In genomic region chr16:85652431-85653221, GRCh38 we compare ENCODE assay signal across 1 cellular context.
TF ChIP-seq lines count a peak whose summit lies in the region.

No MANE protein-coding gene starts in this region.

TF ChIP-seq in K562, 482 proteins besides CTCF, POLR2A, EP300 and RAD21 (continued from another document and continues in another):
- TF ChIP-seq CCNT2 (IDR thresholded peaks at IDR 0.05; ENCODE audit: borderline replicate concordance, extremely low read depth, insufficient read length, low read depth, low read length) (peak; percentile 10), ZNF445 (CRISPR knock-in tag; IDR thresholded peaks at IDR 0.05; ENCODE audit: low read depth) (no peak), CSDE1 (IDR thresholded peaks at IDR 0.05) (no peak), SREBF1 (IDR thresholded peaks at IDR 0.05; ENCODE audit: borderline replicate concordance, low read depth, low read length) (no peak), CREM (IDR thresholded peaks at IDR 0.05; ENCODE audit: low read depth) (peak; percentile 51; the same call in 1 of the 2 replicates), ZNF133 (CRISPR knock-in tag; IDR thresholded peaks at IDR 0.05) (no peak), HNRNPUL1 (IDR thresholded peaks at IDR 0.05; ENCODE audit: low read length) (no peak), ATF6 (CRISPR knock-in tag; IDR thresholded peaks at IDR 0.05) (no peak), ARID4B (CRISPR knock-in tag; IDR thresholded peaks at IDR 0.05) (peak; percentile 75), FOXA1 (IDR thresholded peaks at IDR 0.05; ENCODE audit: borderline replicate concordance) (no peak), POLR2G (IDR thresholded peaks at IDR 0.05; ENCODE audit: low read depth, low read length) (peak; percentile 75), MAX (CRISPR knock-in tag; IDR thresholded peaks at IDR 0.05) (peak; percentile 38; the same call in 1 of the 2 replicates), UBTF (IDR thresholded peaks at IDR 0.05; ENCODE audit: borderline replicate concordance in 1 of 2, low read depth in 2 of 2, low read length in 2 of 2) (no peak), GABPB2 (CRISPR knock-in tag; conservative IDR thresholded peaks at IDR 0.05) (no peak), ZNF184 (CRISPR knock-in tag; IDR thresholded peaks at IDR 0.05) (no peak), MAZ (CRISPR knock-in tag; conservative IDR thresholded peaks at IDR 0.05 in 1 of 2, IDR thresholded peaks at IDR 0.05 in 1 of 2) (peak in 1 of 2 experiments; percentile 34; a peak in 1 of 4 replicates), ZHX1 (conservative IDR thresholded peaks at IDR 0.05; ENCODE audit: low read length) (no peak), ILK (tag; IDR thresholded peaks at IDR 0.05; ENCODE audit: borderline replicate concordance, low read depth) (no peak), HIVEP1 (CRISPR knock-in tag; IDR thresholded peaks at IDR 0.05) (no peak), MYNN (IDR thresholded peaks at IDR 0.05) (peak; percentile 40; the same call in 1 of the 2 replicates), MYNN (CRISPR knock-in tag; IDR thresholded peaks at IDR 0.05) (no peak), CBX1 (IDR thresholded peaks at IDR 0.05; ENCODE audit: low read depth) (0 out of 2 replicates have a peak, but pooled peaks have one; percentile 23), KLF1 (tag; IDR thresholded peaks at IDR 0.05) (no peak), ZNF175 (CRISPR knock-in tag; IDR thresholded peaks at IDR 0.05; ENCODE audit: low read depth) (no peak), ZNF217 (CRISPR knock-in tag; IDR thresholded peaks at IDR 0.05) (no peak), RB1 (IDR thresholded peaks at IDR 0.05; ENCODE audit: low read depth) (0 out of 2 replicates have a peak, but pooled peaks have one; percentile 6), ZBTB5 (IDR thresholded peaks at IDR 0.05) (no peak), ZNF124 (CRISPR knock-in tag; IDR thresholded peaks at IDR 0.05) (no peak), TRIM28 (IDR thresholded peaks at IDR 0.05) (no peak), DMBX1 (CRISPR knock-in tag; IDR thresholded peaks at IDR 0.05; ENCODE audit: borderline replicate concordance) (no peak), C11orf30 (IDR thresholded peaks at IDR 0.05; ENCODE audit: low read depth) (no peak), ZNF780A (CRISPR knock-in tag; IDR thresholded peaks at IDR 0.05) (no peak), ARID1B (IDR thresholded peaks at IDR 0.05) (no peak), ZBTB17 (CRISPR knock-in tag; IDR thresholded peaks at IDR 0.05) (no peak), HNRNPK (IDR thresholded peaks at IDR 0.05; ENCODE audit: low read depth, low read length, poor library complexity, severe bottlenecking) (peak; percentile 67), CBFB (CRISPR knock-in tag; IDR thresholded peaks at IDR 0.05) (no peak), ZNF41 (CRISPR knock-in tag; conservative IDR thresholded peaks at IDR 0.05) (no peak), SRF (CRISPR knock-in tag; IDR thresholded peaks at IDR 0.05) (no peak), RBM15 (IDR thresholded peaks at IDR 0.05; ENCODE audit: insufficient read depth, low read length) (no peak), XRCC3 (IDR thresholded peaks at IDR 0.05) (no peak), REST (CRISPR knock-in tag; IDR thresholded peaks at IDR 0.05; ENCODE audit: low read depth) (no peak), SIN3A (IDR thresholded peaks at IDR 0.05; ENCODE audit: borderline replicate concordance in 2 of 2, control insufficient read depth in 1 of 2, low read depth in 2 of 2, low read length in 2 of 2) (no peak), PKNOX1 (IDR thresholded peaks at IDR 0.05) (peak; percentile 53), ZNF212 (CRISPR knock-in tag; IDR thresholded peaks at IDR 0.05) (no peak), POLR2AphosphoS5 (IDR thresholded peaks at IDR 0.05; ENCODE audit: control insufficient read depth, insufficient read depth, low read depth, low read length) (no peak), VEZF1 (CRISPR knock-in tag; IDR thresholded peaks at IDR 0.05) (peak; percentile 75)
